Comparison of ENCODE assay signal across 8 cellular contexts in genomic region chr6:110873981-110874879, GRCh38. TPM values are rescaled to one million over a fixed set of nuclear protein-coding genes. Genes with fewer than 3 reads are reported as not detected.
DNase-seq lines count a peak whose midpoint lies in the region; ATAC-seq and TF ChIP-seq lines count a peak whose summit lies in the region.

Gene AMD1, plus strand, starts transcription at chr6:110874785. Its CDS starts 321 bp downstream, at chr6:110875106.

- H3K9me3 Mint-ChIP-seq in T-helper 1 cell treated with Interleukin-12 subunit alpha and Interleukin-12 subunit beta and Interleukin-4 antibody, amounts not matched to agents 30 μg/mL and 1 μg/mL, for 36 hours = no peaks in the 10 kb centered on the region
- H3K9me3 Mint-ChIP-seq in progenitor cell of endocrine pancreas (ENCODE audit: low read depth) = no peaks in the 10 kb centered on the region

- peak; percentile 62 for ATAC-seq in HG02884 (IDR thresholded peaks at IDR 0.05; ENCODE audit: unreplicated experiment)
- ATAC-seq in left cardiac atrium = peak; percentile 86 to 91

- intact Hi-C loops in left cardiac atrium (cut with DNase I) = loop anchor here in 1 of 2 donors (5.0 to 10.0 kb wide), 2 partner anchors 57 to 81 kb away; partner anchors contain the start of genes CDK19 and GTF3C6

- H3K27ac Mint-ChIP-seq in T-helper 1 cell treated with Interleukin-12 subunit alpha and Interleukin-12 subunit beta and Interleukin-4 antibody, amounts not matched to agents 30 μg/mL and 1 μg/mL, for 36 hours = peak within 1 kb of the TSS; percentile 98
- H3K27ac Mint-ChIP-seq in progenitor cell of endocrine pancreas = peak within 1 kb of the TSS; percentile 98

- H3K4me3 Mint-ChIP-seq in T-helper 1 cell treated with Interleukin-12 subunit alpha and Interleukin-12 subunit beta and Interleukin-4 antibody, amounts not matched to agents 30 μg/mL and 1 μg/mL, for 36 hours = peak within 1 kb of the TSS; percentile 96
- peak within 1 kb of the TSS; percentile 92 for H3K4me3 Mint-ChIP-seq in progenitor cell of endocrine pancreas (ENCODE audit: low read depth)

- DNase-seq in GM13977 (ENCODE audit: low spot score) = peak; percentile 97
- peak; percentile 89 for DNase-seq in NCI-H1694 (lab: John Stamatoyannopoulos, UW)
- peak; percentile 95 for DNase-seq in amniotic stem cell (lab: John Stamatoyannopoulos, UW)
- DNase-seq in left cardiac atrium = peak; percentile 98
- peak; percentile 94 for DNase-seq in progenitor cell of endocrine pancreas (ENCODE audit: low spot score, unreplicated experiment)
- DNase-seq in ureter (ENCODE audit: low spot score) = peak; percentile 98

- in situ Hi-C loops in GM13977 (cut with MboI; ENCODE audit: low pct_unique_long_range_greater_than_20kb, low sequenced_read_pairs, unreplicated experiment) = no loop called here

- peaks cover 31% of the 10 kb centered on the region for H3K4me1 Mint-ChIP-seq in T-helper 1 cell treated with Interleukin-12 subunit alpha and Interleukin-12 subunit beta and Interleukin-4 antibody, amounts not matched to agents 30 μg/mL and 1 μg/mL, for 36 hours (ENCODE audit: low read depth)
- H3K4me1 Mint-ChIP-seq in progenitor cell of endocrine pancreas (ENCODE audit: low read depth) = peaks cover 27% of the 10 kb centered on the region

- peaks cover 5% of the 10 kb centered on the region for H3K36me3 Mint-ChIP-seq in T-helper 1 cell treated with Interleukin-12 subunit alpha and Interleukin-12 subunit beta and Interleukin-4 antibody, amounts not matched to agents 30 μg/mL and 1 μg/mL, for 36 hours (ENCODE audit: low read depth)
- no peaks in the 10 kb centered on the region for H3K36me3 Mint-ChIP-seq in progenitor cell of endocrine pancreas (ENCODE audit: insufficient read depth)

- TF ChIP-seq CTCF in GM13977 (IDR thresholded peaks at IDR 0.05; ENCODE audit: extremely low read depth, insufficient read depth, missing control alignments) = no peak
- no peak for TF ChIP-seq CTCF in progenitor cell of endocrine pancreas (IDR thresholded peaks at IDR 0.05; ENCODE audit: unreplicated experiment)

- H3K27me3 Mint-ChIP-seq in T-helper 1 cell treated with Interleukin-12 subunit alpha and Interleukin-12 subunit beta and Interleukin-4 antibody, amounts not matched to agents 30 μg/mL and 1 μg/mL, for 36 hours (ENCODE audit: low read depth) = no peaks in the 10 kb centered on the region
- no peaks in the 10 kb centered on the region for H3K27me3 Mint-ChIP-seq in progenitor cell of endocrine pancreas

RNA-seq across cellular contexts. Expression of gene AMD1, which starts in this region (rescaled TPM):
- total RNA-seq in left cardiac atrium (10 to 100 TPM; 38.6 to 62.4 TPM), progenitor cell of endocrine pancreas (75.0 and 75.2 TPM in 2 replicates), ureter (63.6 TPM)

Comparison
In these comparisons a context has a peak if more than half of its experiments do, and no peak if none do; other contexts are left out.
1. Peak in every context shown above with its lines: DNase-seq and ATAC-seq.